ENCODE assay signal across 8 cellular contexts in genomic region chr3:126703512-126704493, GRCh38. TPM values are rescaled to one million over a fixed set of nuclear protein-coding genes. Genes with fewer than 3 reads are reported as not detected.
A peak's percentile ranks its signal among the peaks of the same experiment; 100 is the strongest.
DNase-seq lines count a peak whose midpoint lies in the region; ATAC-seq lines count a peak whose summit lies in the region.

A gene with protein sequence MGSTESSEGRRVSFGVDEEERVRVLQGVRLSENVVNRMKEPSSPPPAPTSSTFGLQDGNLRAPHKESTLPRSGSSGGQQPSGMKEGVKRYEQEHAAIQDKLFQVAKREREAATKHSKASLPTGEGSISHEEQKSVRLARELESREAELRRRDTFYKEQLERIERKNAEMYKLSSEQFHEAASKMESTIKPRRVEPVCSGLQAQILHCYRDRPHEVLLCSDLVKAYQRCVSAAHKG (plus strand): TSS chr3:126704240. CDS start chr3:126704313, 73 bp downstream.

- peak within 1 kb of the TSS; percentile 97 to 99 (median 99) for H3K4me2 ChIP-seq in BLaER1 treated with 17β-estradiol and CSF1 and Interleukin-3, amounts not matched to agents 10 nM and 100 nM

- H3K4me1 Mint-ChIP-seq in dendritic cell treated with granulocyte-macrophage colony-stimulating factor and Interleukin-4, amounts not matched to agents 40 ng/mL and 50 ng/mL, for 4 days (ENCODE audit: low read depth) = peaks cover 20% of the 10 kb centered on the region

- H3K4me3 Mint-ChIP-seq in dendritic cell treated with granulocyte-macrophage colony-stimulating factor and Interleukin-4, amounts not matched to agents 40 ng/mL and 50 ng/mL, for 4 days = peak within 1 kb of the TSS; percentile 99

- peak within 1 kb of the TSS in 9 of 11 experiments; percentile 31 to 67 (median 43); a peak in 12 of 22 replicates for H3K27ac ChIP-seq in BLaER1 treated with 17β-estradiol and CSF1 and Interleukin-3, amounts not matched to agents 10 nM and 100 nM

- intact Hi-C loops in dendritic cell treated with granulocyte-macrophage colony-stimulating factor and Interleukin-4, amounts not matched to agents 40 ng/mL and 50 ng/mL, for 4 days (cut with micrococcal nuclease) = loop anchor here (5.0 kb wide), 1 partner anchor 278 kb away; the partner anchor contains the start of gene PLXNA1

- peaks cover 62% of the 10 kb centered on the region for H3K27me3 Mint-ChIP-seq in dendritic cell treated with granulocyte-macrophage colony-stimulating factor and Interleukin-4, amounts not matched to agents 40 ng/mL and 50 ng/mL, for 4 days

- peak within 1 kb of the TSS; percentile 82 for H3K27ac Mint-ChIP-seq in dendritic cell treated with granulocyte-macrophage colony-stimulating factor and Interleukin-4, amounts not matched to agents 40 ng/mL and 50 ng/mL, for 4 days

- H3K36me3 Mint-ChIP-seq in dendritic cell treated with granulocyte-macrophage colony-stimulating factor and Interleukin-4, amounts not matched to agents 40 ng/mL and 50 ng/mL, for 4 days (ENCODE audit: low read depth) = peaks cover 6% of the 10 kb centered on the region

- H3K27me3 ChIP-seq in BLaER1 treated with 17β-estradiol and CSF1 and Interleukin-3, amounts not matched to agents 10 nM and 100 nM = no peaks in the 10 kb centered on the region

- H3K4me1 ChIP-seq in BLaER1 treated with 17β-estradiol and CSF1 and Interleukin-3, amounts not matched to agents 10 nM and 100 nM = peaks cover 13 to 22% (median 18%) of the 10 kb centered on the region in 10 experiments; a peak in 18 of 20 replicates

- H3K36me3 ChIP-seq in BLaER1 treated with 17β-estradiol and CSF1 and Interleukin-3, amounts not matched to agents 10 nM and 100 nM = peaks cover 0 to 13% (median 7%) of the 10 kb centered on the region in 11 experiments; a peak in 8 of 22 replicates

- no peaks in the 10 kb centered on the region for H3K9me3 Mint-ChIP-seq in dendritic cell treated with granulocyte-macrophage colony-stimulating factor and Interleukin-4, amounts not matched to agents 40 ng/mL and 50 ng/mL, for 4 days

- H3K4me3 ChIP-seq in BLaER1 treated with 17β-estradiol and CSF1 and Interleukin-3, amounts not matched to agents 10 nM and 100 nM = peak within 1 kb of the TSS; percentile 66 to 84 (median 78)

- peaks cover 0 to 10% (median 5%) of the 10 kb centered on the region in 11 experiments; a peak in 11 of 22 replicates for H3K9me3 ChIP-seq in BLaER1 treated with 17β-estradiol and CSF1 and Interleukin-3, amounts not matched to agents 10 nM and 100 nM (replicated peaks in 1 of 11)

- ATAC-seq in GM19351 (IDR thresholded peaks at IDR 0.05; ENCODE audit: unreplicated experiment) (peak; percentile 97), HG03520 (IDR thresholded peaks at IDR 0.05; ENCODE audit: unreplicated experiment) (peak; percentile 94), left lobe of liver (peak; percentile 99)

- DNase-seq in NCI-H526 treated with DMSO at 0.1 percent for 48 hours (lab: John Stamatoyannopoulos, UW) = peak; percentile 96
- peak; percentile 94 to 98 for DNase-seq in activated CD4-positive, alpha-beta T cell treated with anti-CD3 and anti-CD28 coated beads, Interleukin-2, amount 50 U/mL, for 24 hours (ENCODE audit: low read depth in 1 of 2, low spot score in 1 of 2)
- peak; percentile 96 for DNase-seq in left lobe of liver (ENCODE audit: low spot score)
- peak; percentile 97 for DNase-seq in stimulated activated CD4-positive, alpha-beta T cell treated with anti-CD3 and anti-CD28 coated beads, Interleukin-2, amount 100 ng/mL, for 24 hours

- H4K20me1 ChIP-seq in BLaER1 treated with 17β-estradiol and CSF1 and Interleukin-3, amounts not matched to agents 10 nM and 100 nM = peaks cover 0 to 31% (median 0%) of the 10 kb centered on the region in 11 experiments; a peak in 3 of 22 replicates

- H3K9ac ChIP-seq in BLaER1 treated with 17β-estradiol and CSF1 and Interleukin-3, amounts not matched to agents 10 nM and 100 nM = peak within 1 kb of the TSS; percentile 64 to 83 (median 76)

RNA-seq across cellular contexts. Expression of the gene that starts here (rescaled TPM):
- 3.8 TPM for total RNA-seq in left lobe of liver

Comparison
In these comparisons a context has a peak if more than half of its experiments do, and no peak if none do; other contexts are left out.
1. Peak in every context shown above with its lines: DNase-seq, ATAC-seq, H3K4me3 ChIP-seq and H3K27ac ChIP-seq.